In genomic region chr12:15584366-15585041, GRCh38 we compare ENCODE assay signal across 8 cellular contexts.
DNase-seq lines count a peak whose midpoint lies in the region; ATAC-seq and TF ChIP-seq lines count a peak whose summit lies in the region.

No MANE protein-coding gene starts in this region.

- peak; percentile 67 for DNase-seq in AG09309 (ENCODE audit: low read depth)
- peak; percentile 56 for DNase-seq in GM12864 (ENCODE audit: low read depth)
- peak; percentile 64 for DNase-seq in LHCN-M2 (ENCODE audit: low read depth)
- peak; percentile 71 to 90 for DNase-seq in fibroblast of lung (ENCODE audit: low read depth in 2 of 2)
- DNase-seq in cortex of kidney (lab: John Stamatoyannopoulos, UW): no peak

- H3K27me3 ChIP-seq in SU-DHL-6 (ENCODE audit: low read length) (no peaks in the 10 kb centered on the region), fibroblast of lung (ENCODE audit: control insufficient read depth, insufficient read depth, low read length) (no peaks in the 10 kb centered on the region), parathyroid adenoma (ENCODE audit: control insufficient read depth, insufficient read depth, low read length) (no peaks in the 10 kb centered on the region)

- H3K36me3 ChIP-seq in SU-DHL-6 (ENCODE audit: low read length) (no peaks in the 10 kb centered on the region), fibroblast of lung (ENCODE audit: control insufficient read depth, insufficient read depth, low read length) (no peaks in the 10 kb centered on the region), parathyroid adenoma (ENCODE audit: control insufficient read depth, insufficient read depth, low read length) (no peaks in the 10 kb centered on the region)

- TF ChIP-seq CTCF in AG09309 (IDR thresholded peaks at IDR 0.05; ENCODE audit: control insufficient read depth, insufficient read depth, low read depth, low read length, missing control alignments) (peak; percentile 70), GM12864 (IDR thresholded peaks at IDR 0.05; ENCODE audit: low read depth, low read length, missing control alignments) (peak; percentile 56), SU-DHL-6 (IDR thresholded peaks at IDR 0.05; ENCODE audit: insufficient read depth, low read length, poor library complexity, severe bottlenecking) (peak; percentile 52), fibroblast of lung (conservative IDR thresholded peaks at IDR 0.05 in 1 of 2, IDR thresholded peaks at IDR 0.05 in 1 of 2; ENCODE audit: low read depth in 1 of 2, low read length in 2 of 2) (peak; percentile 69 to 77), parathyroid adenoma (IDR thresholded peaks at IDR 0.05) (peak; percentile 39)

- H3K4me1 ChIP-seq in fibroblast of lung (ENCODE audit: control insufficient read depth, extremely low read depth, insufficient read depth, low read length): no peaks in the 10 kb centered on the region
- H3K4me1 ChIP-seq in parathyroid adenoma: no peaks in the 10 kb centered on the region

- H4K20me1 ChIP-seq in SU-DHL-6 (ENCODE audit: low read depth, low read length): no peaks in the 10 kb centered on the region
- H4K20me1 ChIP-seq in fibroblast of lung (ENCODE audit: control insufficient read depth, extremely low read depth, insufficient read depth, low read length): no peaks in the 10 kb centered on the region

- H3F3A ChIP-seq in SU-DHL-6 (ENCODE audit: insufficient read depth): no peaks in the 10 kb centered on the region

- H3K9ac ChIP-seq in SU-DHL-6 (ENCODE audit: low read length): no peak overlapping the region
- H3K9ac ChIP-seq in fibroblast of lung (ENCODE audit: insufficient read depth, low read length): no peak overlapping the region
- no peak overlapping the region for H3K9ac ChIP-seq in parathyroid adenoma

- no peak for ATAC-seq in GM21737 (IDR thresholded peaks at IDR 0.05; ENCODE audit: unreplicated experiment)

- H3K4me3 ChIP-seq in AG09309 (ENCODE audit: control insufficient read depth, low read depth, low read length): no peak overlapping the region
- no peak overlapping the region for H3K4me3 ChIP-seq in GM12864 (ENCODE audit: low read depth, low read length)
- H3K4me3 ChIP-seq in SU-DHL-6 (ENCODE audit: insufficient read depth, low read length, poor library complexity, severe bottlenecking): no peak overlapping the region
- no peak overlapping the region for H3K4me3 ChIP-seq in fibroblast of lung (replicated peaks in 1 of 4; ENCODE audit: control extremely low read depth in 1 of 4, insufficient read depth in 1 of 4, low read depth in 3 of 4, low read length in 4 of 4)
- H3K4me3 ChIP-seq in parathyroid adenoma (ENCODE audit: low read depth, low read length): no peak overlapping the region

- H3K9me3 ChIP-seq in SU-DHL-6 (ENCODE audit: insufficient read depth, low read length) (no peaks in the 10 kb centered on the region), fibroblast of lung (ENCODE audit: control insufficient read depth, insufficient read depth, low read depth, low read length) (no peaks in the 10 kb centered on the region), parathyroid adenoma (ENCODE audit: control insufficient read depth, low read length) (no peaks in the 10 kb centered on the region)

- H3K9me2 ChIP-seq in SU-DHL-6 (replicated peaks; ENCODE audit: insufficient read depth, low read length): no peaks in the 10 kb centered on the region

- no peak overlapping the region for H2AFZ ChIP-seq in SU-DHL-6 (ENCODE audit: low read depth, low read length, severe bottlenecking)
- no peak overlapping the region for H2AFZ ChIP-seq in fibroblast of lung (ENCODE audit: low read length)
- H2AFZ ChIP-seq in parathyroid adenoma: no peak overlapping the region

- H3K27ac ChIP-seq in SU-DHL-6 (ENCODE audit: low read depth, low read length) (no peak overlapping the region), fibroblast of lung (ENCODE audit: insufficient read depth, low read length) (no peak overlapping the region), parathyroid adenoma (no peak overlapping the region)

- H3K79me2 ChIP-seq in SU-DHL-6 (ENCODE audit: insufficient read depth, low read length) (no peaks in the 10 kb centered on the region), fibroblast of lung (ENCODE audit: control insufficient read depth, insufficient read depth, low read length) (no peaks in the 10 kb centered on the region), parathyroid adenoma (no peaks in the 10 kb centered on the region)

- H3K4me2 ChIP-seq in SU-DHL-6 (ENCODE audit: low read depth, low read length, poor library complexity, severe bottlenecking) (no peak overlapping the region), fibroblast of lung (ENCODE audit: extremely low read depth, insufficient read depth, low read length) (no peak overlapping the region), parathyroid adenoma (ENCODE audit: low read length) (no peak overlapping the region)
